8 cellular contexts compared by ENCODE assay signal in the genomic region with DNA sequence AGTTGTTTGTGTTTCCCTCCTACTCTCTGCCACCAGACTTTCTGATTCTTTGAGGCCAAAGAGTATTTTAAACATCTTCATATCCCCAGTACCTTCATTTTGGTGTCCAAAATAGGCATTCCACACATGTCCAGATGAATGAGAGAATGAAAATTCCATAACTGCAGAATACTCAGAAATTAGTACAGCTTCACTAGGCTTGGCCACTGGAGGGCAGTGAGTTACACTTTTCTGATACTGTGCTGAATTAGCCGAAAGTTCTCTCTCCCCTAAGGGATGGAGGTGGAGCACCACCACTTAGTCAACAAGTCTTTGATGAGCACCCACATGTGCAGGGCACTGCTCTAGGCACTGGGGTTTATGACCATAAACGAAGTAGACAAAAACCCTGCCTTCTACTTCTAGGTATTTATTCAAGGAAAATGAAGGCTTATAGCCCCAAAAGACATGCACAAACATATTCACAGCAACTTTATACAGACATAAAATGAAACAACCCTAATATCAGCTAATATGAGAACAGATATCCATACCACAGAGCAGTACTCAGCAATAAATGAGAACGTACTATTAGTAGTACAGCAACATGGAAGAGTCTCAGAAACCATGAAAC. TPM values are rescaled to one million over a fixed set of nuclear protein-coding genes. Genes with fewer than 3 reads are reported as not detected.
DNase-seq lines count a peak whose midpoint lies in the region; ATAC-seq and TF ChIP-seq lines count a peak whose summit lies in the region.

No MANE protein-coding gene starts in this region.

- no peak for DNase-seq in activated CD4-positive, CD25-positive, alpha-beta regulatory T cell (lab: John Stamatoyannopoulos, UW)
- DNase-seq in LHCN-M2 (ENCODE audit: low read depth) (peak; percentile 58), ascending aorta (ENCODE audit: low spot score in 2 of 2) (no peak), iris pigment epithelial cell (ENCODE audit: low read depth) (peak; percentile 56)

- ATAC-seq in activated CD4-positive, CD25-positive, alpha-beta regulatory T cell treated with anti-CD3 and anti-CD28 coated beads, Interleukin-2, amount 50 U/mL, for 24 hours, result peak; percentile 35 to 53
- ATAC-seq in HG02852 (IDR thresholded peaks at IDR 0.05; ENCODE audit: unreplicated experiment), result no peak
- no peak for ATAC-seq in GM19328 (IDR thresholded peaks at IDR 0.05; ENCODE audit: unreplicated experiment)
- no peak for ATAC-seq in HG03025 (IDR thresholded peaks at IDR 0.05; ENCODE audit: low FRiP score, unreplicated experiment)

- H3K4me1 ChIP-seq in ascending aorta, result peaks cover 2 to 12% of the 10 kb centered on the region in 2 donors

- no peaks in the 10 kb centered on the region for H3K9me3 ChIP-seq in ascending aorta

- intact Hi-C loops in ascending aorta (cut with DNase I), result no loop called here

- no peak overlapping the region for H3K27ac ChIP-seq in ascending aorta

- H3K4me3 ChIP-seq in ascending aorta, result no peak overlapping the region

- no peaks in the 10 kb centered on the region for H3K27me3 ChIP-seq in ascending aorta

- peak; percentile 29 to 57 (median 47) for TF ChIP-seq CTCF in ascending aorta (IDR thresholded peaks at IDR 0.05)

- H3K36me3 ChIP-seq in ascending aorta, result peaks cover 12 to 19% of the 10 kb centered on the region in 2 donors

RNA-seq across cellular contexts. Expression of gene TMEM217, which starts 46.1 kb away (rescaled TPM):
- total RNA-seq in LHCN-M2 (2014; rRNA removed), result 0.40 and 0.51 TPM in 2 replicates
- 1.1 TPM for polyA plus RNA-seq in LHCN-M2 (2012)
- not detected for total RNA-seq in ascending aorta

RNA-seq across cellular contexts. Expression of gene TBC1D22B, which starts 46.4 kb away (rescaled TPM):
- total RNA-seq in LHCN-M2 (2014; rRNA removed), result 6.0 and 6.6 TPM in 2 replicates
- polyA plus RNA-seq in LHCN-M2 (2012), result 5.0 TPM
- 11.1 TPM for total RNA-seq in ascending aorta

RNA-seq across cellular contexts. Expression of gene RNF8, which starts 49.8 kb away (rescaled TPM):
- total RNA-seq in LHCN-M2 (2014; rRNA removed) (16.6 and 23.6 TPM in 2 replicates), ascending aorta (7.3 TPM)
- 12.8 TPM for polyA plus RNA-seq in LHCN-M2 (2012)

Comparison
In these comparisons a context has a peak if more than half of its experiments do, and no peak if none do; other contexts are left out.
1. ATAC-seq: peak in activated CD4-positive, CD25-positive, alpha-beta regulatory T cell treated with anti-CD3 and anti-CD28 coated beads, Interleukin-2, amount 50 U/mL, for 24 hours (2 of 2); none in HG02852 (single experiment), GM19328 (single experiment) and HG03025 (single experiment).
2. DNase-seq: peak in LHCN-M2 (single experiment) and iris pigment epithelial cell (single experiment); none in activated CD4-positive, CD25-positive, alpha-beta regulatory T cell (0 of 4) and ascending aorta (0 of 2).